ENCODE assay signal across 29 cellular contexts in genomic region chr7:138313829-138314178, GRCh38.
"Had no signal": no experiment of that assay in that cellular context is flagged by ENCODE, and none has a peak within 500 bp of the region (broad histone marks: within the 10 kb centered on the region; RNA-seq: fewer than 3 reads in every experiment).

No MANE protein-coding gene starts in this region.

- FAIRE-seq: endometrium, islet of Langerhans, urothelium cell line had no signal

- H2AFZ ChIP-seq: parathyroid adenoma had no signal

- H3K27me3 ChIP-seq: ascending aorta, cardiac muscle cell, colonic mucosa, esophagus squamous epithelium, heart right ventricle, right atrium auricular region, spleen, tibial nerve had no signal

- H3K9me3 ChIP-seq: ascending aorta, colonic mucosa, mucosa of descending colon had no signal

- H3K79me2 ChIP-seq: parathyroid adenoma had no signal

- DNase-seq: activated B cell treated with CpG ODN at 0.5 μM for 24 hours; activated CD8-positive, alpha-beta memory T cell treated with anti-CD3 and anti-CD28 coated beads, Interleukin-2, amount 10 ng/mL, durations not matched to agents 7 days and 5 days; activated CD8-positive, alpha-beta T cell treated with anti-CD3 and anti-CD28 coated beads, Interleukin-2, amount 10 ng/mL, durations not matched to agents 7 days and 5 days; activated naive CD4-positive, alpha-beta T cell treated with Interleukin-2 at 50 U/mL for 16 hours; activated naive CD8-positive, alpha-beta T cell treated with anti-CD3 and anti-CD28 coated beads for 36 hours; activated T-cell treated with anti-CD3 and anti-CD28 coated beads, Interleukin-2, amount 50 U/mL, for 48 hours; cerebellar nuclear complex; colonic mucosa; effector CD8-positive, alpha-beta T cell; esophagus squamous epithelium; foreskin melanocyte; heart right ventricle; left ventricle myocardium inferior; mucosa of descending colon; nephron progenitor cell; nucleus accumbens; spleen; stimulated activated naive CD4-positive, alpha-beta T cell; T-cell had no signal

- ATAC-seq: activated CD8-positive, alpha-beta memory T cell treated with anti-CD3 and anti-CD28 coated beads, Interleukin-2, amount 10 ng/mL, durations not matched to agents 7 days and 5 days; activated CD8-positive, alpha-beta T cell treated with anti-CD3 and anti-CD28 coated beads, Interleukin-2, amount 10 ng/mL, durations not matched to agents 7 days and 5 days; heart right ventricle; T-cell had no signal

- H3K9ac ChIP-seq: parathyroid adenoma had no signal

- H3K36me3 ChIP-seq: ascending aorta, cardiac muscle cell, colonic mucosa, esophagus squamous epithelium, heart right ventricle, left ventricle myocardium inferior, right atrium auricular region, spleen, tibial nerve had no signal

- H3K27ac ChIP-seq: ascending aorta, cardiac muscle cell, colonic mucosa, epithelial cell of prostate, esophagus squamous epithelium, heart right ventricle, left ventricle myocardium inferior, parathyroid adenoma, right atrium auricular region, tibial nerve had no signal

- H3K4me1 ChIP-seq: ascending aorta, colonic mucosa, esophagus squamous epithelium, heart right ventricle, left ventricle myocardium inferior, parathyroid adenoma, right atrium auricular region, tibial nerve had no signal

- H3K4me3 ChIP-seq: ascending aorta, cardiac muscle cell, colonic mucosa, esophagus squamous epithelium, heart right ventricle, left ventricle myocardium inferior, lung, mucosa of descending colon, right atrium auricular region, spleen, tibial nerve had no signal
